In the genomic region with DNA sequence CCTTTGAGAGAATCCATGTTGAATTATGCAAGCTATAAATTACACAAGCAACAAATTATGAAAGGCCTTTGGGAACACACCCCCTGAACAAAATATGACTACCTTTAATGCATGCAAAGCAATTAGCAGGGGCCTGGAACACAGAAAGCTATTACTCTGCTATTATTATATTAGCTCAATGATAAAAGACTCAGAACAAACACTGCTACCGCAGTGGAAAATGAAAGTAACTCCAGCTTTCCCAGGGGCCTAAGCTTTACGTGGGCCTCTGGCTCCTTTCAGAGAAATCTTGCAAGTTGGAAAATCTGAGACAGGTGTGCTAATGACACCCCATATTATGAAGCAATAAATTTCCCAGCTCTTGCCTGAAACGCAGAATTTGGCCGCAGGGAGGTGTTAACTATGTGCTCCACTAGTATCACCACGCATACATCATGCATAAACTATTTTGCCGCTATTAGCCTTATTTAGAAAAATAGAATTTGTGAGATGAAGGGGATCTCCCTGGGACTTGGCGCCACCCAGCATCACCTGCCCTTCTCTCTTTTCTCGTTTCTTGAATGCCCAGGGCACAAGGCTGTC, we compare ENCODE assay signal across 15 cellular contexts.
DNase-seq lines count a peak whose midpoint lies in the region; ATAC-seq, FAIRE-seq and TF ChIP-seq lines count a peak whose summit lies in the region.
"Had no signal": no experiment of that assay in that cellular context is flagged by ENCODE, and none has a peak within 500 bp of the region (broad histone marks: within the 10 kb centered on the region; RNA-seq: fewer than 3 reads in every experiment).

No MANE protein-coding gene starts in this region.

- H3K4me2 ChIP-seq in Karpas-422 (ENCODE audit: low read depth, low read length, poor library complexity, severe bottlenecking), result no peak overlapping the region

- DNase-seq in NCI-H1105 (lab: John Stamatoyannopoulos, UW) (peak; percentile 57), NCI-H748 treated with DMSO at 0.1 percent for 48 hours (lab: John Stamatoyannopoulos, UW) (peak; percentile 5), body of pancreas (peak in 2 of 4 donors; percentile 9 to 10), small intestine (peak; percentile 72), DMS79 (lab: John Stamatoyannopoulos, UW) (no peak), Karpas-422 (no peak)
- no peak for DNase-seq in activated T-cell treated with anti-CD3 and anti-CD28 coated beads, Interleukin-2, amount 50 U/mL, for 48 hours
- DNase-seq: CD8-positive, alpha-beta T cell; DND-41; GDM1; H7; KG1; NCI-H2171 treated with DMSO at 0.1 percent for 48 hours; NCI-H510A had no signal

- H3K4me1 ChIP-seq in body of pancreas (no peaks in the 10 kb centered on the region), small intestine (ENCODE audit: control insufficient read depth in 2 of 2, insufficient read depth in 1 of 2, low read depth in 1 of 2, low read length in 1 of 2) (no peaks in the 10 kb centered on the region), Karpas-422 (ENCODE audit: low read length) (no peaks in the 10 kb centered on the region)

- intact Hi-C loops in body of pancreas (cut with DNase I), result no loop called here

- H3K4me3 ChIP-seq in body of pancreas (no peak overlapping the region), small intestine (ENCODE audit: low read depth in 1 of 2, low read length in 2 of 2) (no peak overlapping the region), Karpas-422 (ENCODE audit: low read length) (no peak overlapping the region)

- TF ChIP-seq CTCF in body of pancreas (IDR thresholded peaks at IDR 0.05), result no peak

- ATAC-seq in body of pancreas, result peak; percentile 35
- ATAC-seq: CD8-positive, alpha-beta T cell had no signal

- H3K36me3 ChIP-seq in body of pancreas (replicated peaks in 1 of 2; ENCODE audit: insufficient read depth in 1 of 2, low read depth in 2 of 2), result no peaks in the 10 kb centered on the region
- no peaks in the 10 kb centered on the region for H3K36me3 ChIP-seq in small intestine (ENCODE audit: control insufficient read depth in 2 of 2, insufficient read depth in 2 of 2, low read length in 2 of 2)
- H3K36me3 ChIP-seq in Karpas-422 (ENCODE audit: insufficient read depth, low read length), result no peaks in the 10 kb centered on the region

- H3K9me2 ChIP-seq in Karpas-422 (replicated peaks; ENCODE audit: insufficient read depth, low read length), result no peaks in the 10 kb centered on the region

- H4K20me1 ChIP-seq in Karpas-422 (ENCODE audit: insufficient read depth, low read depth, low read length), result no peaks in the 10 kb centered on the region

- no peak overlapping the region for H2AFZ ChIP-seq in Karpas-422 (ENCODE audit: low read length)

- H3K27me3 ChIP-seq in body of pancreas (no peaks in the 10 kb centered on the region), small intestine (ENCODE audit: control insufficient read depth in 2 of 2, insufficient read depth in 2 of 2, low read length in 2 of 2) (no peaks in the 10 kb centered on the region), Karpas-422 (ENCODE audit: low read length) (peaks cover 3% of the 10 kb centered on the region; the same call in 1 of the 2 replicates)

- H3K9me3 ChIP-seq in body of pancreas (no peaks in the 10 kb centered on the region), small intestine (ENCODE audit: control insufficient read depth, low read depth) (no peaks in the 10 kb centered on the region), Karpas-422 (ENCODE audit: low read length) (no peaks in the 10 kb centered on the region)

- FAIRE-seq in small intestine (lab: Jason Lieb, UNC), result no peak
- FAIRE-seq: D721Med had no signal

- WGBS in body of pancreas, 2 donors, result 46 to 47% methylated on average over 8 of the region's 8 CpGs
- WGBS in small intestine, 3 donors, result 14 to 51% (median 27%) methylated on average over 8 of the region's 8 CpGs

- H3K9ac ChIP-seq in Karpas-422 (ENCODE audit: low read length), result no peak overlapping the region

- H3K79me2 ChIP-seq in Karpas-422 (ENCODE audit: low read length), result no peaks in the 10 kb centered on the region

- H3K27ac ChIP-seq in body of pancreas, result no peak overlapping the region
- H3K27ac ChIP-seq in small intestine (ENCODE audit: low read depth in 1 of 2, low read length in 1 of 2), result no peak overlapping the region
- H3K27ac ChIP-seq in Karpas-422 (ENCODE audit: low read length), result no peak overlapping the region

- TF ChIP-seq POLR2A in body of pancreas (IDR thresholded peaks at IDR 0.05), result no peak

Comparison
In these comparisons a context has a peak if more than half of its experiments do, and no peak if none do; other contexts are left out.
1. DNase-seq: peak in NCI-H1105 (single experiment), NCI-H748 treated with DMSO at 0.1 percent for 48 hours (single experiment) and small intestine (single experiment); none in DMS79 (single experiment), activated T-cell treated with anti-CD3 and anti-CD28 coated beads, Interleukin-2, amount 50 U/mL, for 48 hours (0 of 2) and Karpas-422 (single experiment).